10 cellular contexts compared by ENCODE assay signal in genomic region chr7:28808786-28809533, GRCh38.
DNase-seq lines count a peak whose midpoint lies in the region; ATAC-seq lines count a peak whose summit lies in the region.
"Had no signal": no experiment of that assay in that cellular context is flagged by ENCODE, and none has a peak within 500 bp of the region (broad histone marks: within the 10 kb centered on the region; RNA-seq: fewer than 3 reads in every experiment).

No MANE protein-coding gene starts in this region.

- DNase-seq in DMS53 (lab: John Stamatoyannopoulos, UW): peak; percentile 40
- no peak for DNase-seq in DMS53 treated with DMSO at 0.1 percent for 48 hours (lab: John Stamatoyannopoulos, UW; ENCODE audit: unreplicated experiment)
- peak; percentile 60 for DNase-seq in NCI-H226
- peak; percentile 6 for DNase-seq in fibroblast of gingiva (ENCODE audit: low read depth)
- DNase-seq in stromal cell of bone marrow (ENCODE audit: low read depth): peak; percentile 61
- DNase-seq in cortex of kidney (lab: John Stamatoyannopoulos, UW): no peak
- no peak for DNase-seq in NCI-H1105 (lab: John Stamatoyannopoulos, UW)
- DNase-seq: left lung, NCI-H1436 had no signal

- no peak for ATAC-seq in GM19397 (IDR thresholded peaks at IDR 0.05; ENCODE audit: unreplicated experiment)
- ATAC-seq: left lung had no signal

Comparison
In these comparisons a context has a peak if more than half of its experiments do, and no peak if none do; other contexts are left out.
1. DNase-seq: peak in DMS53 (single experiment), NCI-H226 (single experiment), fibroblast of gingiva (single experiment) and stromal cell of bone marrow (single experiment); none in DMS53 treated with DMSO at 0.1 percent for 48 hours (single experiment), cortex of kidney (single experiment) and NCI-H1105 (single experiment).